In genomic region chr9:2127486-2127885, GRCh38 we compare ENCODE assay signal across 1 cellular context.
TF ChIP-seq lines count a peak whose summit lies in the region.

No MANE protein-coding gene starts in this region.

TF ChIP-seq in GM23338, 12 proteins besides CTCF, POLR2A, EP300 and RAD21 (continued from another document):
- TF ChIP-seq ZNF462 (CRISPR knock-in tag; IDR thresholded peaks at IDR 0.05) (no peak), NANOG (IDR thresholded peaks at IDR 0.05; ENCODE audit: borderline replicate concordance) (no peak)
- TF ChIP-seq, protein P1, sequence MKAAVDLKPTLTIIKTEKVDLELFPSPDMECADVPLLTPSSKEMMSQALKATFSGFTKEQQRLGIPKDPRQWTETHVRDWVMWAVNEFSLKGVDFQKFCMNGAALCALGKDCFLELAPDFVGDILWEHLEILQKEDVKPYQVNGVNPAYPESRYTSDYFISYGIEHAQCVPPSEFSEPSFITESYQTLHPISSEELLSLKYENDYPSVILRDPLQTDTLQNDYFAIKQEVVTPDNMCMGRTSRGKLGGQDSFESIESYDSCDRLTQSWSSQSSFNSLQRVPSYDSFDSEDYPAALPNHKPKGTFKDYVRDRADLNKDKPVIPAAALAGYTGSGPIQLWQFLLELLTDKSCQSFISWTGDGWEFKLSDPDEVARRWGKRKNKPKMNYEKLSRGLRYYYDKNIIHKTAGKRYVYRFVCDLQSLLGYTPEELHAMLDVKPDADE (IDR thresholded peaks at IDR 0.05), result no peak
